8 cellular contexts compared by ENCODE assay signal in genomic region chr7:152760384-152761115, GRCh38. TPM values are rescaled to one million over a fixed set of nuclear protein-coding genes. Genes with fewer than 3 reads are reported as not detected.
DNase-seq lines count a peak whose midpoint lies in the region; ATAC-seq and TF ChIP-seq lines count a peak whose summit lies in the region.

No MANE protein-coding gene starts in this region.

- peak overlapping the region; percentile 85 for H3K27ac Mint-ChIP-seq in activated T-helper 2 cell treated with anti-CD3 and anti-CD28 coated beads, Interferon-gamma antibody, Interleukin-2, Interleukin-4, amounts not matched to agents 10 μg/mL and 5 μg/mL and 100 μg/mL, durations not matched to agents 14 hours and 24 hours and 36 hours

- no peak for ATAC-seq in HG03039 (IDR thresholded peaks at IDR 0.05; ENCODE audit: unreplicated experiment)

- 10% methylated on average over 14 of the region's 14 CpGs for WGBS in HUES64

- H3K9ac ChIP-seq in HUES64 (ENCODE audit: low read depth, low read length) (peak overlapping the region; percentile 97), iPS-18a (ENCODE audit: low read length) (peak overlapping the region; percentile 84)

- H3K4me1 Mint-ChIP-seq in activated T-helper 2 cell treated with anti-CD3 and anti-CD28 coated beads, Interferon-gamma antibody, Interleukin-2, Interleukin-4, amounts not matched to agents 10 μg/mL and 5 μg/mL and 100 μg/mL, durations not matched to agents 14 hours and 24 hours and 36 hours (ENCODE audit: low read depth), result peaks cover 18% of the 10 kb centered on the region

- no peaks in the 10 kb centered on the region for H3K27me3 ChIP-seq in HUES64 (ENCODE audit: insufficient read depth, low read length)
- no peaks in the 10 kb centered on the region for H3K27me3 ChIP-seq in iPS-18a (ENCODE audit: control insufficient read depth, insufficient read depth, low read length)

- H3K4me1 ChIP-seq in HUES64 (ENCODE audit: insufficient read depth, low read length) (peaks cover 15% of the 10 kb centered on the region), iPS-18a (ENCODE audit: control insufficient read depth, low read depth, low read length) (peaks cover 16% of the 10 kb centered on the region)

- H3K4me3 Mint-ChIP-seq in activated T-helper 2 cell treated with anti-CD3 and anti-CD28 coated beads, Interferon-gamma antibody, Interleukin-2, Interleukin-4, amounts not matched to agents 10 μg/mL and 5 μg/mL and 100 μg/mL, durations not matched to agents 14 hours and 24 hours and 36 hours (ENCODE audit: low read depth), result peak overlapping the region; percentile 91

- H3K27me3 Mint-ChIP-seq in activated T-helper 2 cell treated with anti-CD3 and anti-CD28 coated beads, Interferon-gamma antibody, Interleukin-2, Interleukin-4, amounts not matched to agents 10 μg/mL and 5 μg/mL and 100 μg/mL, durations not matched to agents 14 hours and 24 hours and 36 hours (ENCODE audit: low read depth), result no peaks in the 10 kb centered on the region

- no peaks in the 10 kb centered on the region for H3K9me3 ChIP-seq in HUES64 (ENCODE audit: insufficient read depth, low read depth, low read length)
- H3K9me3 ChIP-seq in iPS-18a (ENCODE audit: control insufficient read depth, low read depth, low read length), result no peaks in the 10 kb centered on the region

- TF ChIP-seq CTCF in GM12864 (IDR thresholded peaks at IDR 0.05; ENCODE audit: low read depth, low read length, missing control alignments), result no peak

- DNase-seq in GM12864 (ENCODE audit: low read depth) (no peak), substantia nigra (lab: John Stamatoyannopoulos, UW) (no peak), globus pallidus (ENCODE audit: low spot score) (no peak), NCI-H2196 treated with DMSO at 0.1 percent for 48 hours (lab: John Stamatoyannopoulos, UW; ENCODE audit: unreplicated experiment) (no peak)
- no peak for DNase-seq in activated T-helper 2 cell treated with anti-CD3 and anti-CD28 coated beads, Interferon-gamma antibody, Interleukin-2, Interleukin-4, amounts not matched to agents 10 μg/mL and 5 μg/mL and 100 μg/mL, durations not matched to agents 14 hours and 24 hours and 36 hours (ENCODE audit: low spot score)

- no peaks in the 10 kb centered on the region for H3K9me3 Mint-ChIP-seq in activated T-helper 2 cell treated with anti-CD3 and anti-CD28 coated beads, Interferon-gamma antibody, Interleukin-2, Interleukin-4, amounts not matched to agents 10 μg/mL and 5 μg/mL and 100 μg/mL, durations not matched to agents 14 hours and 24 hours and 36 hours

- H3K4me3 ChIP-seq in GM12864 (ENCODE audit: low read depth, low read length) (peak overlapping the region; percentile 98), HUES64 (ENCODE audit: low read length) (peak overlapping the region; percentile 87), iPS-18a (ENCODE audit: low read length) (peak overlapping the region; percentile 87)

- H3K27ac ChIP-seq in HUES64 (ENCODE audit: low read depth, low read length) (peak overlapping the region; percentile 72; the same call in 1 of the 2 replicates), iPS-18a (ENCODE audit: low read length) (no peak overlapping the region), substantia nigra (ENCODE audit: low read depth, low read length, poor library complexity, severe bottlenecking) (peak overlapping the region; percentile 80)

- no peaks in the 10 kb centered on the region for H3K36me3 Mint-ChIP-seq in activated T-helper 2 cell treated with anti-CD3 and anti-CD28 coated beads, Interferon-gamma antibody, Interleukin-2, Interleukin-4, amounts not matched to agents 10 μg/mL and 5 μg/mL and 100 μg/mL, durations not matched to agents 14 hours and 24 hours and 36 hours (ENCODE audit: low read depth)

- H3K36me3 ChIP-seq in HUES64 (ENCODE audit: insufficient read depth, low read length) (no peaks in the 10 kb centered on the region), iPS-18a (ENCODE audit: control insufficient read depth, low read depth, low read length) (no peaks in the 10 kb centered on the region)

- intact Hi-C loops in activated T-helper 2 cell treated with anti-CD3 and anti-CD28 coated beads, Interferon-gamma antibody, Interleukin-2, Interleukin-4, amounts not matched to agents 10 μg/mL and 5 μg/mL and 100 μg/mL, durations not matched to agents 14 hours and 24 hours and 36 hours (cut with micrococcal nuclease), result no loop called here

RNA-seq across cellular contexts. Expression of gene ACTR3B, which starts 1.0 kb away (rescaled TPM):
- 15.1 TPM for polyA plus RNA-seq in HUES64 (2013, experiment 1 of 2)
- 18.3 TPM for polyA plus RNA-seq in HUES64 (2013, experiment 2 of 2)
- total RNA-seq in activated T-helper 2 cell treated with anti-CD3 and anti-CD28 coated beads, Interferon-gamma antibody, Interleukin-2, Interleukin-4, amounts not matched to agents 10 μg/mL and 5 μg/mL and 100 μg/mL, durations not matched to agents 14 hours and 24 hours and 36 hours, result 9.6 and 10.2 TPM in 2 replicates
